ENCODE assay signal across 1 cellular context in the genomic region with DNA sequence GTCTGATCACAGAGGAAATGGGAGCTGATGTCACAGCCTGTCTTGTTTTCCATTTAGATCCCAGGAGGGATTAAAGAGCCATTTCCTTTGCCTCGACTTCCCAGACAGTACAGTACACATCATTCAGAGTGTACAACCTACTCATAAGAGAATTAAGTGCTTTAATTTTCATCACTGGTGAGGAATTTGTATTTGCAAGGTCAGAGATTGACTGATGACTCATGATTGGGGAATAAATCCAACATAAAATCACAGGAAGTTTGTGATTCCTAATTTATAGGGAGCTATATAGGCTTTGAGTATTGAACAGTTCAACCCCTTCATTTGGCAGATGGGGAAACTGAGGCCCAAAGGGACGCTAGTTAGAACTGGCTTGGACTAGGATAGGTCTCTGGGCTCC.
TF ChIP-seq lines count a peak whose summit lies in the region.

No MANE protein-coding gene starts in this region.

TF ChIP-seq in K562, 482 proteins besides CTCF, POLR2A, EP300 and RAD21:
- TF ChIP-seq, protein P1, sequence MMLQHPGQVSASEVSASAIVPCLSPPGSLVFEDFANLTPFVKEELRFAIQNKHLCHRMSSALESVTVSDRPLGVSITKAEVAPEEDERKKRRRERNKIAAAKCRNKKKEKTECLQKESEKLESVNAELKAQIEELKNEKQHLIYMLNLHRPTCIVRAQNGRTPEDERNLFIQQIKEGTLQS (IDR thresholded peaks at IDR 0.05) = peak; percentile 29; the same call in 1 of the 2 replicates
- TF ChIP-seq, protein P1 (CRISPR knock-in tag; conservative IDR thresholded peaks at IDR 0.05) = no peak
- TF ChIP-seq ADNP (tag; IDR thresholded peaks at IDR 0.05) = no peak
- no peak for TF ChIP-seq FUS (optimal IDR thresholded peaks at IDR 0.05; ENCODE audit: low read depth, low read length)
- no peak for TF ChIP-seq SIRT6 (IDR thresholded peaks at IDR 0.05; ENCODE audit: low read depth, low read length)
- TF ChIP-seq KDM1A (IDR thresholded peaks at IDR 0.05) = 0 out of 4 replicates have a peak, but pooled peaks have one; percentile 22 to 35
- TF ChIP-seq THRAP3 (IDR thresholded peaks at IDR 0.05; ENCODE audit: borderline replicate concordance) = no peak
- TF ChIP-seq, protein P2, sequence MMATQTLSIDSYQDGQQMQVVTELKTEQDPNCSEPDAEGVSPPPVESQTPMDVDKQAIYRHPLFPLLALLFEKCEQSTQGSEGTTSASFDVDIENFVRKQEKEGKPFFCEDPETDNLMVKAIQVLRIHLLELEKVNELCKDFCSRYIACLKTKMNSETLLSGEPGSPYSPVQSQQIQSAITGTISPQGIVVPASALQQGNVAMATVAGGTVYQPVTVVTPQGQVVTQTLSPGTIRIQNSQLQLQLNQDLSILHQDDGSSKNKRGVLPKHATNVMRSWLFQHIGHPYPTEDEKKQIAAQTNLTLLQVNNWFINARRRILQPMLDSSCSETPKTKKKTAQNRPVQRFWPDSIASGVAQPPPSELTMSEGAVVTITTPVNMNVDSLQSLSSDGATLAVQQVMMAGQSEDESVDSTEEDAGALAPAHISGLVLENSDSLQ (IDR thresholded peaks at IDR 0.05) = no peak
- TF ChIP-seq FOXA3 (CRISPR knock-in tag; conservative IDR thresholded peaks at IDR 0.05 in 1 of 2, IDR thresholded peaks at IDR 0.05 in 1 of 2) = no peak
- TF ChIP-seq ZBTB9 (CRISPR knock-in tag; IDR thresholded peaks at IDR 0.05) = no peak
- TF ChIP-seq HNRNPLL (IDR thresholded peaks at IDR 0.05; ENCODE audit: low read depth, low read length, poor library complexity, severe bottlenecking) = no peak
- TF ChIP-seq TFE3 (CRISPR knock-in tag; IDR thresholded peaks at IDR 0.05) = no peak
- no peak for TF ChIP-seq PURB (CRISPR knock-in tag; IDR thresholded peaks at IDR 0.05; ENCODE audit: low read depth)
- no peak for TF ChIP-seq MXI1 (IDR thresholded peaks at IDR 0.05; ENCODE audit: low read depth, low read length)
- TF ChIP-seq, protein P3, sequence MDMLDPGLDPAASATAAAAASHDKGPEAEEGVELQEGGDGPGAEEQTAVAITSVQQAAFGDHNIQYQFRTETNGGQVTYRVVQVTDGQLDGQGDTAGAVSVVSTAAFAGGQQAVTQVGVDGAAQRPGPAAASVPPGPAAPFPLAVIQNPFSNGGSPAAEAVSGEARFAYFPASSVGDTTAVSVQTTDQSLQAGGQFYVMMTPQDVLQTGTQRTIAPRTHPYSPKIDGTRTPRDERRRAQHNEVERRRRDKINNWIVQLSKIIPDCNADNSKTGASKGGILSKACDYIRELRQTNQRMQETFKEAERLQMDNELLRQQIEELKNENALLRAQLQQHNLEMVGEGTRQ (CRISPR knock-in tag; IDR thresholded peaks at IDR 0.05) = no peak
- no peak for TF ChIP-seq REST (CRISPR knock-in tag; IDR thresholded peaks at IDR 0.05; ENCODE audit: low read depth)
- TF ChIP-seq DIDO1 (tag; IDR thresholded peaks at IDR 0.05; ENCODE audit: low read depth) = no peak
